9 cellular contexts compared by ENCODE assay signal in the genomic region with DNA sequence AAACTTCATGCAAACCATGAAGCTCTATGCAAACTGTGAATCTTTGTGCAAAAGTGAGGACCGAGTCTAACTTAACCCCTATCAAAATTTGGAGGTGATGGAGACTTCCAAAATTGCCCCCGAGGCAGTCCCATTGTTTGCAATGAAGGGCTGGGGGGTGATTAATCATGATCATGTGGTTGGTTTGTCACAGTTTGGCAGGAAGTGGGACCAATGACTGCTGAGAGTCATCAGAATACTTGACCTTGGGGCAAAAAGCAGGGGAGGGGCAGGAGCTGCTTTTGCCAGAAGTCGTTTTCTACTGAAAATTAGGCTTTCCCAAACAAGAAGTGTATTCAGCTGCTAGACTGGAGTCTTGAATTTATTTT. TPM values are rescaled to one million over a fixed set of nuclear protein-coding genes. Genes with fewer than 3 reads are reported as not detected.
DNase-seq lines count a peak whose midpoint lies in the region; ATAC-seq and TF ChIP-seq lines count a peak whose summit lies in the region.
"Had no signal": no experiment of that assay in that cellular context is flagged by ENCODE, and none has a peak within 500 bp of the region (broad histone marks: within the 10 kb centered on the region; RNA-seq: fewer than 3 reads in every experiment).

No MANE protein-coding gene starts in this region.

- peak overlapping the region; percentile 82 for H3K27ac Mint-ChIP-seq in HFFc6
- H3K27ac Mint-ChIP-seq: T-cell had no signal

- no peaks in the 10 kb centered on the region for H4K20me1 ChIP-seq in PC-9 (ENCODE audit: insufficient read depth)

- DNase-seq in HFFc6 = peak; percentile 72
- DNase-seq in PC-9 = peak; percentile 45 to 87
- DNase-seq in esophagus muscularis mucosa (ENCODE audit: extremely low spot score) = no peak
- peak; percentile 73 for DNase-seq in renal cortical epithelial cell (ENCODE audit: low read depth)
- no peak for DNase-seq in NCI-H82 treated with DMSO at 0.1 percent for 48 hours (lab: John Stamatoyannopoulos, UW; ENCODE audit: unreplicated experiment)
- DNase-seq in GM19240 (ENCODE audit: insufficient read length, low spot score) = no peak
- no peak for DNase-seq in lower lobe of right lung
- DNase-seq: T-cell had no signal

- H3K4me3 ChIP-seq in PC-9 (peak overlapping the region; percentile 0; the same call in 1 of the 2 replicates), esophagus muscularis mucosa (no peak overlapping the region), lower lobe of right lung (no peak overlapping the region)

- WGBS in esophagus muscularis mucosa = 27% methylated on average over 3 of the region's 3 CpGs

- H2AFZ ChIP-seq in PC-9 = no peak overlapping the region

- CTCF ChIA-PET in PC-9 (lab: Charles Lee) = interaction anchor here (0.7 kb wide), 2 partner anchors 347 to 489 kb away, joined by 3 read pairs; no protein-coding TSS in a partner anchor

- no peaks in the 10 kb centered on the region for H3K27me3 ChIP-seq in PC-9 (ENCODE audit: insufficient read depth, low read depth)
- no peaks in the 10 kb centered on the region for H3K27me3 ChIP-seq in esophagus muscularis mucosa
- no peaks in the 10 kb centered on the region for H3K27me3 ChIP-seq in lower lobe of right lung (ENCODE audit: low read depth)

- H3K4me1 Mint-ChIP-seq in HFFc6 (ENCODE audit: low read depth) = peaks cover 66% of the 10 kb centered on the region
- H3K4me1 Mint-ChIP-seq: T-cell had no signal

- H3K36me3 ChIP-seq in PC-9 (ENCODE audit: low read depth) (no peaks in the 10 kb centered on the region), esophagus muscularis mucosa (no peaks in the 10 kb centered on the region), lower lobe of right lung (no peaks in the 10 kb centered on the region)

- BruUV-seq in PC-9 (replicated peaks; lab: Mats Ljungman, UMichigan) = no TSS peak

- H3K9me2 ChIP-seq in PC-9 (ENCODE audit: insufficient read depth) = no peaks in the 10 kb centered on the region

- H3K36me3 Mint-ChIP-seq in HFFc6 (ENCODE audit: low read depth) = no peaks in the 10 kb centered on the region
- H3K36me3 Mint-ChIP-seq: T-cell had no signal

- H3K4me1 ChIP-seq in PC-9 (replicated peaks; ENCODE audit: insufficient read depth) (peaks cover 51% of the 10 kb centered on the region), esophagus muscularis mucosa (peaks cover 9 to 57% (median 54%) of the 10 kb centered on the region in 4 donors), lower lobe of right lung (peaks cover 24% of the 10 kb centered on the region)

- no peak for TF ChIP-seq CTCF in HFFc6 (IDR thresholded peaks at IDR 0.05)
- no peak for TF ChIP-seq CTCF in PC-9 (conservative IDR thresholded peaks at IDR 0.05)
- no peak for TF ChIP-seq CTCF in esophagus muscularis mucosa (IDR thresholded peaks at IDR 0.05)
- no peak for TF ChIP-seq CTCF in lower lobe of right lung (IDR thresholded peaks at IDR 0.05)

- H3K27ac ChIP-seq in PC-9 (peak overlapping the region; percentile 69), esophagus muscularis mucosa (replicated peaks in 1 of 4) (peak overlapping the region in 3 of 4 donors; percentile 38 to 47 (median 41)), lower lobe of right lung (no peak overlapping the region)

- H3K9me3 ChIP-seq in PC-9 (ENCODE audit: insufficient read depth, low read depth) = no peaks in the 10 kb centered on the region
- no peaks in the 10 kb centered on the region for H3K9me3 ChIP-seq in esophagus muscularis mucosa
- H3K9me3 ChIP-seq in lower lobe of right lung = no peaks in the 10 kb centered on the region

- TF ChIP-seq EP300 in esophagus muscularis mucosa (IDR thresholded peaks at IDR 0.05) = no peak

- H3F3A ChIP-seq in PC-9 (ENCODE audit: insufficient read depth, low read depth) = peaks cover 24% of the 10 kb centered on the region; the same call in 1 of the 2 replicates

- intact Hi-C loops in PC-9 (cut with micrococcal nuclease; ENCODE audit: unreplicated experiment) = no loop called here
- intact Hi-C loops in esophagus muscularis mucosa (cut with DNase I) = loop anchor here (10.0 kb wide), 1 partner anchor 493 kb away; no protein-coding TSS in a partner anchor
- intact Hi-C loops in lower lobe of right lung (cut with DNase I) = no loop called here

- no peaks in the 10 kb centered on the region for H3K9me3 Mint-ChIP-seq in HFFc6
- H3K9me3 Mint-ChIP-seq: T-cell had no signal

- no peak for ATAC-seq in HG03095 (IDR thresholded peaks at IDR 0.05; ENCODE audit: unreplicated experiment)
- ATAC-seq in lower lobe of right lung = no peak
- ATAC-seq: T-cell had no signal

- no peak for TF ChIP-seq POLR2A in esophagus muscularis mucosa (IDR thresholded peaks at IDR 0.05; ENCODE audit: low read depth)

- POLR2A ChIA-PET in PC-9 (lab: Charles Lee; ENCODE audit: unreplicated experiment) = no interaction called here

- H3K4me3 Mint-ChIP-seq in HFFc6 = peak overlapping the region; percentile 67
- H3K4me3 Mint-ChIP-seq: T-cell had no signal

- H3K27me3 Mint-ChIP-seq in HFFc6 (ENCODE audit: insufficient read depth) = peaks cover 2% of the 10 kb centered on the region; the same call in 1 of the 2 replicates
- H3K27me3 Mint-ChIP-seq: T-cell had no signal

- H3K79me2 ChIP-seq in PC-9 (ENCODE audit: low read depth) = no peaks in the 10 kb centered on the region

- H3K4me2 ChIP-seq in PC-9 = peak overlapping the region; percentile 66

RNA-seq across cellular contexts. Expression of a gene that starts 23.2 kb away (rescaled TPM):
- 10 to 100 TPM; 11.0 to 13.8 (median 12.7) TPM for total RNA-seq in HFFc6 (2021; fragmentation: NEBNext Ultra II Directional; extraction: Animal tissue kit (Norgen Biotek cat#: 25700))
- 2.6 TPM in 2 replicates for total RNA-seq in PC-9 (2021)
- 10 to 100 TPM; 23.7 to 42.3 (median 31.8) TPM for total RNA-seq in esophagus muscularis mucosa
- 2.8 and 6.8 TPM in 2 replicates for total RNA-seq in renal cortical epithelial cell
- total RNA-seq in lower lobe of right lung = 51.1 TPM

Comparison
In these comparisons a context has a peak if more than half of its experiments do, and no peak if none do; other contexts are left out.
1. DNase-seq: peak in HFFc6 (single experiment), PC-9 (2 of 2) and renal cortical epithelial cell (single experiment); none in esophagus muscularis mucosa (single experiment), NCI-H82 treated with DMSO at 0.1 percent for 48 hours (single experiment), GM19240 (single experiment) and lower lobe of right lung (single experiment).